In genomic region chr10:125595911-125596310, GRCh38 we compare ENCODE assay signal across 29 cellular contexts.
"Had no signal": no experiment of that assay in that cellular context is flagged by ENCODE, and none has a peak within 500 bp of the region (broad histone marks: within the 10 kb centered on the region; RNA-seq: fewer than 3 reads in every experiment).

No MANE protein-coding gene starts in this region.

- H3K9ac ChIP-seq: neural progenitor cell, parathyroid adenoma had no signal

- H3K9me3 ChIP-seq: ovary, psoas muscle, testis, vagina had no signal

- H2AFZ ChIP-seq: neural progenitor cell, parathyroid adenoma had no signal

- H3K4me1 ChIP-seq: neural progenitor cell, parathyroid adenoma, psoas muscle, spleen, suprapubic skin, testis, tibial nerve, upper lobe of left lung, vagina had no signal

- H3K27me3 ChIP-seq: neural progenitor cell, ovary, suprapubic skin, testis, tibial nerve, upper lobe of left lung, vagina had no signal

- DNase-seq: natural killer cell; occipital lobe; ovary; posterior cingulate gyrus; psoas muscle; right cardiac atrium; spleen; stimulated activated CD4-positive, alpha-beta T cell treated with anti-CD3 and anti-CD28 coated beads, Interleukin-12 subunit alpha, Interleukin-12 subunit beta, amount 100 ng/mL, for 4 hours; stimulated activated CD4-positive, alpha-beta T cell treated with anti-CD3 and anti-CD28 coated beads, Interleukin-1b, Interleukin-23, amount 100 ng/mL, for 48 hours; stimulated activated CD4-positive, alpha-beta T cell treated with anti-CD3 and anti-CD28 coated beads, Interleukin-4, amount 100 ng/mL, for 1 hour; stimulated activated CD4-positive, alpha-beta T cell treated with anti-CD3 and anti-CD28 coated beads, Interleukin-4, amount 100 ng/mL, for 4 hours; stimulated activated CD8-positive, alpha-beta memory T cell treated with anti-CD3 and anti-CD28 coated beads, Interleukin-4, amount 100 ng/mL, for 48 hours; stimulated activated naive CD4-positive, alpha-beta T cell; stimulated activated naive CD8-positive, alpha-beta T cell treated with anti-CD3 and anti-CD28 coated beads, Interleukin-15, amount 100 ng/mL, for 72 hours; stimulated activated naive CD8-positive, alpha-beta T cell treated with anti-CD3 and anti-CD28 coated beads, Interleukin-15, Interleukin-2, amounts not matched to agents 100 U/mL and 50 U/mL, for 24 hours; substantia nigra; testis; trophoblast cell; upper lobe of left lung had no signal

- H3K27ac ChIP-seq: neural progenitor cell, ovary, parathyroid adenoma, psoas muscle, skin epidermis, spleen, suprapubic skin, testis, tibial nerve, upper lobe of left lung, vagina had no signal

- FAIRE-seq: urothelium cell line had no signal

- ATAC-seq: natural killer cell; psoas muscle; right cardiac atrium; sciatic nerve; stimulated activated memory B cell treated with anti-CD40 and anti-IgM and Interleukin-4, amounts not matched to agents 10 μg/mL and 1 μg/mL and 100 μg/mL, for 72 hours; stimulated activated naive CD8-positive, alpha-beta T cell treated with anti-CD3 and anti-CD28 coated beads, Interleukin-15, amount 100 ng/mL, for 72 hours; stimulated activated naive CD8-positive, alpha-beta T cell treated with anti-CD3 and anti-CD28 coated beads, Interleukin-15, Interleukin-2, amounts not matched to agents 100 U/mL and 50 U/mL, for 24 hours had no signal

- H3K4me2 ChIP-seq: neural progenitor cell, smooth muscle cell had no signal

- H3K4me3 ChIP-seq: neural progenitor cell, ovary, psoas muscle, skin epidermis, smooth muscle cell, spleen, suprapubic skin, testis, tibial nerve, upper lobe of left lung, vagina had no signal

- H3K36me3 ChIP-seq: neural progenitor cell, ovary, spleen, suprapubic skin, tibial nerve, upper lobe of left lung, vagina had no signal

- H3K79me2 ChIP-seq: parathyroid adenoma had no signal
